ENCODE assay signal across 30 cellular contexts in genomic region chr20:23943304-23943703, GRCh38. TPM values are rescaled to one million over a fixed set of nuclear protein-coding genes. Genes with fewer than 3 reads are reported as not detected.
"Had no signal": no experiment of that assay in that cellular context is flagged by ENCODE, and none has a peak within 500 bp of the region (broad histone marks: within the 10 kb centered on the region; RNA-seq: fewer than 3 reads in every experiment).

No MANE protein-coding gene starts in this region.

- H3K36me3 ChIP-seq: esophagus squamous epithelium, gastrocnemius medialis, heart right ventricle, left lung had no signal

- ATAC-seq: gastrocnemius medialis, heart right ventricle, left cardiac atrium, left lung, left ventricle myocardium superior had no signal

- H3K27ac ChIP-seq: coronary artery, dorsolateral prefrontal cortex, esophagus squamous epithelium, gastrocnemius medialis, heart right ventricle, left lung had no signal

- H3K9me3 ChIP-seq: esophagus squamous epithelium, gastrocnemius medialis had no signal

- H3K4me3 ChIP-seq: coronary artery, dorsolateral prefrontal cortex, esophagus squamous epithelium, gastrocnemius medialis, heart right ventricle, left lung, lung had no signal

- H3K27me3 ChIP-seq: esophagus squamous epithelium, gastrocnemius medialis, left lung had no signal

- FAIRE-seq: colon, endothelial cell of umbilical vein, islet of Langerhans, keratinocyte had no signal

- DNase-seq: dermis blood vessel endothelial cell; dorsolateral prefrontal cortex; effector CD4-positive, alpha-beta T cell; effector memory CD4-positive, alpha-beta T cell; esophagus squamous epithelium; foreskin fibroblast; foreskin melanocyte; gastrocnemius medialis; glutamatergic neuron; head of caudate nucleus; heart right ventricle; hippocampal formation; left cardiac atrium; left lung; left ventricle myocardium superior; mammary epithelial cell; mesendoderm; midbrain had no signal

- H3K4me1 ChIP-seq: esophagus squamous epithelium, gastrocnemius medialis, heart right ventricle, left lung had no signal

RNA-seq across cellular contexts. Expression of gene GGTLC1, which starts 45.3 kb away (rescaled TPM):
- total RNA-seq: dermis blood vessel endothelial cell, dorsolateral prefrontal cortex, endothelial cell of umbilical vein, epithelial cell of proximal tubule, esophagus squamous epithelium, gastrocnemius medialis, glomerular endothelial cell, heart right ventricle, kidney epithelial cell, left cardiac atrium, left ventricle myocardium superior, lower leg skin, mammary epithelial cell, mononuclear cell had no signal
- polyA plus RNA-seq: endothelial cell of umbilical vein, esophagus, heart right ventricle, keratinocyte, mammary epithelial cell had no signal
